ENCODE assay signal across 16 cellular contexts in the genomic region with DNA sequence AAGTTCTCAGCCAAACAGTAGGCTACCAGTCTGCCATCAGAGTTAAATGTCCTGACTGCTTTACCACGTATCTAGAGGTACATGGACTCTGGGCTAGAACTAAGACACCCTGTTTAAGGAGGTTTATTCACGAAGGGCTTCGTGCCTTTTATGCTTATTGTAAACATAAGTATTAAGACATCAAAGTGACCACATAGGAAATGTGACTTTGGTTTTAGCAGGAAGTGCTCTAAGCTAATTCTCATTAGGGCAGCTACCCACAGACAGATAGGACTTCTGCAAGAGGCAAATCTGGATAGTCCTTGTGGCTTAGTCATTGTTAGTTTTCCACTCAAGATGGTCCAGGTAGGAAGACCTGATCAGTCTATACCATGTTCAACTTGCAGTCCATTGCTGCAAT.
DNase-seq lines count a peak whose midpoint lies in the region; ATAC-seq, FAIRE-seq and TF ChIP-seq lines count a peak whose summit lies in the region.
"Had no signal": no experiment of that assay in that cellular context is flagged by ENCODE, and none has a peak within 500 bp of the region (broad histone marks: within the 10 kb centered on the region; RNA-seq: fewer than 3 reads in every experiment).

No MANE protein-coding gene starts in this region.

- TF ChIP-seq CTCF in DND-41 (IDR thresholded peaks at IDR 0.05; ENCODE audit: borderline replicate concordance, extremely low read depth, low read length, poor library complexity, severe bottlenecking) = no peak
- TF ChIP-seq CTCF in OCI-LY3 (IDR thresholded peaks at IDR 0.05; ENCODE audit: low read depth, low read length) = no peak
- TF ChIP-seq CTCF in natural killer cell (IDR thresholded peaks at IDR 0.05) = no peak
- no peak for TF ChIP-seq CTCF in mammary epithelial cell (conservative IDR thresholded peaks at IDR 0.05 in 1 of 2, IDR thresholded peaks at IDR 0.05 in 1 of 2; ENCODE audit: extremely low read depth in 1 of 2, insufficient read depth in 1 of 2, low read depth in 1 of 2, low read length in 2 of 2)
- no peak for TF ChIP-seq CTCF in D721Med (IDR thresholded peaks at IDR 0.05; ENCODE audit: insufficient read depth, missing control alignments)

- BruUV-seq in mammary epithelial cell (replicated peaks; lab: Mats Ljungman, UMichigan) = no TSS peak

- no peak for FAIRE-seq in D721Med (lab: Jason Lieb, UNC)

- intact Hi-C loops in natural killer cell (cut with micrococcal nuclease) (no loop called here), mammary epithelial cell (cut with micrococcal nuclease) (no loop called here)

- no peak overlapping the region for H3K27ac ChIP-seq in DND-41 (ENCODE audit: low read length)
- H3K27ac ChIP-seq in OCI-LY3 (ENCODE audit: low read length) = no peak overlapping the region
- no peak overlapping the region for H3K27ac ChIP-seq in mammary epithelial cell (ENCODE audit: insufficient read depth, low read depth, low read length)
- H3K27ac ChIP-seq: coronary artery, hepatocyte had no signal

- H3K4me2 ChIP-seq in DND-41 (ENCODE audit: insufficient read depth, low read length) = no peak overlapping the region
- H3K4me2 ChIP-seq in OCI-LY3 (ENCODE audit: low read length) = peak overlapping the region; percentile 48
- H3K4me2 ChIP-seq in mammary epithelial cell (ENCODE audit: insufficient read depth, low read depth, low read length) = no peak overlapping the region
- H3K4me2 ChIP-seq: hepatocyte had no signal

- H3K36me3 ChIP-seq in DND-41 (ENCODE audit: insufficient read depth, low read length) = no peaks in the 10 kb centered on the region
- H3K36me3 ChIP-seq in OCI-LY3 (replicated peaks; ENCODE audit: low read depth, low read length) = no peaks in the 10 kb centered on the region
- no peaks in the 10 kb centered on the region for H3K36me3 ChIP-seq in mammary epithelial cell (ENCODE audit: insufficient read depth, low read length)

- H3K79me2 ChIP-seq in DND-41 (ENCODE audit: insufficient read depth, low read length) = no peaks in the 10 kb centered on the region
- no peaks in the 10 kb centered on the region for H3K79me2 ChIP-seq in OCI-LY3 (ENCODE audit: low read length)
- no peaks in the 10 kb centered on the region for H3K79me2 ChIP-seq in mammary epithelial cell (ENCODE audit: insufficient read depth, low read length)
- H3K79me2 ChIP-seq: hepatocyte had no signal

- H2AFZ ChIP-seq in DND-41 (ENCODE audit: low read depth, low read length) = no peak overlapping the region
- H2AFZ ChIP-seq in OCI-LY3 (ENCODE audit: low read depth, low read length) = no peak overlapping the region
- no peak overlapping the region for H2AFZ ChIP-seq in mammary epithelial cell (ENCODE audit: low read depth, low read length)
- H2AFZ ChIP-seq: hepatocyte had no signal

- H3K4me1 Mint-ChIP-seq in natural killer cell = peaks cover 13 to 24% of the 10 kb centered on the region in 2 donors

- in situ Hi-C loops in mammary epithelial cell (cut with MboI; ENCODE audit: low sequenced_read_pairs in 2 of 2) = no loop called here

- no peak overlapping the region for H3K27ac Mint-ChIP-seq in natural killer cell
- H3K27ac Mint-ChIP-seq: activated naive CD8-positive, alpha-beta T cell; T-helper 1 cell treated with Interleukin-12 subunit alpha and Interleukin-12 subunit beta and Interleukin-4 antibody, amounts not matched to agents 30 μg/mL and 1 μg/mL, for 36 hours had no signal

- 77% methylated on average over 3 of the region's 3 CpGs for WGBS in mammary epithelial cell (ENCODE audit: low coverage, missing lambda C conversion rate)

- H3K27me3 Mint-ChIP-seq in natural killer cell (ENCODE audit: low read depth in 2 of 2) = peaks cover 12 to 17% of the 10 kb centered on the region in 2 donors

- H3K9me3 ChIP-seq in DND-41 (ENCODE audit: insufficient read depth, low read length, severe bottlenecking) = no peaks in the 10 kb centered on the region
- H3K9me3 ChIP-seq in OCI-LY3 (ENCODE audit: insufficient read depth, low read length) = no peaks in the 10 kb centered on the region
- no peaks in the 10 kb centered on the region for H3K9me3 ChIP-seq in mammary epithelial cell (replicated peaks; ENCODE audit: insufficient read depth, low read length)

- ATAC-seq in DND-41 (ENCODE audit: insufficient read depth, low read depth) (peak; percentile 93), GM21423 (IDR thresholded peaks at IDR 0.05; ENCODE audit: unreplicated experiment) (peak; percentile 42), natural killer cell (peak in 2 of 3 donors; percentile 37 to 76), HG03097 (IDR thresholded peaks at IDR 0.05; ENCODE audit: low FRiP score, unreplicated experiment) (no peak)

- dilution Hi-C loops in mammary epithelial cell (cut with HindIII; ENCODE audit: low sequenced_read_pairs) = no loop called here

- no peaks in the 10 kb centered on the region for H4K20me1 ChIP-seq in DND-41 (ENCODE audit: insufficient read depth, low read length)
- H4K20me1 ChIP-seq in OCI-LY3 (ENCODE audit: insufficient read depth, low read length) = no peaks in the 10 kb centered on the region
- no peaks in the 10 kb centered on the region for H4K20me1 ChIP-seq in mammary epithelial cell (ENCODE audit: insufficient read depth, low read length)

- H3K27me3 ChIP-seq in DND-41 (ENCODE audit: insufficient read depth, low read length, poor library complexity) (no peaks in the 10 kb centered on the region), OCI-LY3 (ENCODE audit: low read depth, low read length) (peaks cover 21% of the 10 kb centered on the region), mammary epithelial cell (ENCODE audit: insufficient read depth, low read length) (peaks cover 3% of the 10 kb centered on the region)

- CTCF ChIA-PET in mammary epithelial cell (lab: Charles Lee; ENCODE audit: low non-redundant PET) = no interaction called here

- H3K4me3 Mint-ChIP-seq in natural killer cell = no peak overlapping the region
- H3K4me3 Mint-ChIP-seq: activated naive CD8-positive, alpha-beta T cell; T-helper 1 cell treated with Interleukin-12 subunit alpha and Interleukin-12 subunit beta and Interleukin-4 antibody, amounts not matched to agents 30 μg/mL and 1 μg/mL, for 36 hours had no signal

- H3K4me3 ChIP-seq in DND-41 (ENCODE audit: low read depth in 1 of 2, low read length in 2 of 2) = no peak overlapping the region
- peak overlapping the region; percentile 40; the same call in 1 of the 2 replicates for H3K4me3 ChIP-seq in OCI-LY3 (ENCODE audit: low read length)
- H3K4me3 ChIP-seq in mammary epithelial cell (replicated peaks in 1 of 3; ENCODE audit: insufficient read depth in 1 of 3, low read depth in 2 of 3, low read length in 3 of 3) = no peak overlapping the region
- H3K4me3 ChIP-seq: coronary artery, hepatocyte had no signal

- no peak overlapping the region for H3K9ac ChIP-seq in DND-41 (ENCODE audit: low read depth, low read length)
- no peak overlapping the region for H3K9ac ChIP-seq in OCI-LY3 (ENCODE audit: low read length)
- no peak overlapping the region for H3K9ac ChIP-seq in mammary epithelial cell (ENCODE audit: insufficient read depth, low read length)

- H3K9me3 Mint-ChIP-seq in natural killer cell = no peaks in the 10 kb centered on the region
- H3K9me3 Mint-ChIP-seq: naive B cell; T-helper 1 cell treated with Interleukin-12 subunit alpha and Interleukin-12 subunit beta and Interleukin-4 antibody, amounts not matched to agents 30 μg/mL and 1 μg/mL, for 36 hours had no signal

- H3K36me3 Mint-ChIP-seq in natural killer cell = no peaks in the 10 kb centered on the region
- H3K36me3 Mint-ChIP-seq: activated naive CD8-positive, alpha-beta T cell; naive B cell had no signal

- DNase-seq in DND-41 (peak; percentile 22), natural killer cell (no peak), NCI-H2196 treated with DMSO at 0.1 percent for 48 hours (lab: John Stamatoyannopoulos, UW; ENCODE audit: unreplicated experiment) (no peak), mammary epithelial cell (no peak), D721Med (ENCODE audit: insufficient read length, low spot score) (no peak)
- DNase-seq: islet precursor cell, naive B cell, NCI-H187, NCI-H345 had no signal

- H3K4me1 ChIP-seq in DND-41 (ENCODE audit: insufficient read depth, low read length) (peaks cover 18% of the 10 kb centered on the region), OCI-LY3 (ENCODE audit: low read length) (peaks cover 49% of the 10 kb centered on the region), mammary epithelial cell (ENCODE audit: insufficient read depth, low read length) (no peaks in the 10 kb centered on the region)
